Comparison of ENCODE assay signal across 1 cellular context in genomic region chr3:33440578-33441321, GRCh38.
A peak's percentile ranks its signal among the peaks of the same experiment; 100 is the strongest.
TF ChIP-seq lines count a peak whose summit lies in the region.

No MANE protein-coding gene starts in this region.

TF ChIP-seq in H1, 55 proteins besides CTCF, POLR2A, EP300 and RAD21:
- TF ChIP-seq E2F6 (IDR thresholded peaks at IDR 0.05) (peak; percentile 10; the same call in 1 of the 2 replicates), TEAD4 (IDR thresholded peaks at IDR 0.05; ENCODE audit: low read depth, low read length) (0 out of 2 replicates have a peak, but pooled peaks have one; percentile 8), RXRA (IDR thresholded peaks at IDR 0.05; ENCODE audit: insufficient read depth, low read depth, low read length) (no peak), SIX5 (IDR thresholded peaks at IDR 0.05; ENCODE audit: low read depth, low read length) (no peak), FOSL1 (IDR thresholded peaks at IDR 0.05; ENCODE audit: insufficient read depth, low read depth, low read length) (no peak), MAX (IDR thresholded peaks at IDR 0.05) (no peak; the same call in 1 of the 2 replicates), SIN3A (conservative IDR thresholded peaks at IDR 0.05 in 1 of 2, IDR thresholded peaks at IDR 0.05 in 1 of 2; ENCODE audit: low read depth in 1 of 2, low read length in 2 of 2) (peak in 1 of 2 experiments; percentile 70; a peak in 1 of 4 replicates), TAF7 (optimal IDR thresholded peaks at IDR 0.05; ENCODE audit: borderline replicate concordance, low read depth, low read length) (peak; percentile 48), BRCA1 (IDR thresholded peaks at IDR 0.05; ENCODE audit: low read depth, low read length) (no peak), TAF1 (IDR thresholded peaks at IDR 0.05; ENCODE audit: low read depth, low read length) (peak; percentile 79), SP1 (IDR thresholded peaks at IDR 0.05; ENCODE audit: low read depth, low read length) (peak; percentile 92), PHF8 (conservative IDR thresholded peaks at IDR 0.05; ENCODE audit: low read depth, low read length) (peak; percentile 72; the same call in 1 of the 2 replicates), SRF (IDR thresholded peaks at IDR 0.05; ENCODE audit: low read depth, low read length) (no peak), BACH1 (IDR thresholded peaks at IDR 0.05; ENCODE audit: low read length) (no peak), KDM4A (IDR thresholded peaks at IDR 0.05; ENCODE audit: low read depth, low read length, severe bottlenecking) (peak; percentile 74), CBX8 (IDR thresholded peaks at IDR 0.05; ENCODE audit: borderline replicate concordance, low read depth, low read length) (no peak), SP4 (IDR thresholded peaks at IDR 0.05; ENCODE audit: low read length) (peak; percentile 87), GABPA (IDR thresholded peaks at IDR 0.05; ENCODE audit: borderline replicate concordance, insufficient read depth, low read length) (peak; percentile 83; the same call in 1 of the 2 replicates), ASH2L (IDR thresholded peaks at IDR 0.05; ENCODE audit: low read length) (peak; percentile 75), RNF2 (IDR thresholded peaks at IDR 0.05; ENCODE audit: borderline replicate concordance, low read depth, low read length, missing control alignments, poor library complexity, severe bottlenecking) (no peak), ATF3 (IDR thresholded peaks at IDR 0.05; ENCODE audit: insufficient read depth, low read depth, low read length) (no peak), MAFK (IDR thresholded peaks at IDR 0.05; ENCODE audit: low read depth, low read length) (no peak), POLR2AphosphoS5 (IDR thresholded peaks at IDR 0.05; ENCODE audit: low read depth, low read length) (peak; percentile 79), CREB1 (IDR thresholded peaks at IDR 0.05) (peak; percentile 72), YY1 (IDR thresholded peaks at IDR 0.05; ENCODE audit: low read depth, low read length) (no peak), BCL11A (IDR thresholded peaks at IDR 0.05; ENCODE audit: low read depth in 2 of 2, low read length in 2 of 2) (no peak), CBX5 (IDR thresholded peaks at IDR 0.05; ENCODE audit: low read depth, low read length) (no peak), NRF1 (IDR thresholded peaks at IDR 0.05; ENCODE audit: low read depth, low read length) (no peak), SAP30 (IDR thresholded peaks at IDR 0.05; ENCODE audit: insufficient read depth, insufficient replicate concordance, low read length) (peak; percentile 63), NANOG (IDR thresholded peaks at IDR 0.05; ENCODE audit: insufficient read depth, low read depth, low read length, poor library complexity, severe bottlenecking) (no peak), EGR1 (IDR thresholded peaks at IDR 0.05; ENCODE audit: borderline replicate concordance, low read depth, low read length) (no peak), TBP (IDR thresholded peaks at IDR 0.05; ENCODE audit: low read depth, low read length) (peak; percentile 64), SP2 (IDR thresholded peaks at IDR 0.05; ENCODE audit: low read length) (peak; percentile 81), CHD2 (IDR thresholded peaks at IDR 0.05; ENCODE audit: low read length) (peak; percentile 42; the same call in 1 of the 2 replicates)
